In genomic region chr1:112833806-112834205, GRCh38 we compare ENCODE assay signal across 20 cellular contexts.
DNase-seq lines count a peak whose midpoint lies in the region; ATAC-seq and TF ChIP-seq lines count a peak whose summit lies in the region.
"Had no signal": no experiment of that assay in that cellular context is flagged by ENCODE, and none has a peak within 500 bp of the region (broad histone marks: within the 10 kb centered on the region; RNA-seq: fewer than 3 reads in every experiment).

No MANE protein-coding gene starts in this region.

- no peak overlapping the region for H3K27ac Mint-ChIP-seq in activated T-helper 1 cell treated with anti-CD3 and anti-CD28 coated beads, Interleukin-12 subunit alpha, Interleukin-12 subunit beta, Interleukin-2, Interleukin-4 antibody, amounts not matched to agents 30 ng/mL and 10 ng/mL and 1 ng/mL, durations not matched to agents 14 hours and 24 hours and 36 hours
- no peak overlapping the region for H3K27ac Mint-ChIP-seq in CD8-positive, alpha-beta memory T cell
- H3K27ac Mint-ChIP-seq: T-cell had no signal

- no peak for TF ChIP-seq CTCF in choroid plexus epithelial cell (conservative IDR thresholded peaks at IDR 0.05; ENCODE audit: low read depth, low read length)

- no peaks in the 10 kb centered on the region for H3K27me3 ChIP-seq in CD8-positive, alpha-beta memory T cell (ENCODE audit: insufficient read depth, low read length, poor library complexity, severe bottlenecking)
- H3K27me3 ChIP-seq: MG63 had no signal

- no peaks in the 10 kb centered on the region for H3K36me3 ChIP-seq in CD8-positive, alpha-beta memory T cell (ENCODE audit: insufficient read depth, low read length)
- H3K36me3 ChIP-seq: MG63 had no signal

- no peak overlapping the region for H3K4me3 Mint-ChIP-seq in activated T-helper 1 cell treated with anti-CD3 and anti-CD28 coated beads, Interleukin-12 subunit alpha, Interleukin-12 subunit beta, Interleukin-2, Interleukin-4 antibody, amounts not matched to agents 30 ng/mL and 10 ng/mL and 1 ng/mL, durations not matched to agents 14 hours and 24 hours and 36 hours
- no peak overlapping the region for H3K4me3 Mint-ChIP-seq in CD8-positive, alpha-beta memory T cell
- H3K4me3 Mint-ChIP-seq: T-cell had no signal

- DNase-seq in NCI-H2107 treated with DMSO at 0.1 percent for 48 hours (lab: John Stamatoyannopoulos, UW; ENCODE audit: unreplicated experiment) (peak; percentile 75), NCI-H2107 (lab: John Stamatoyannopoulos, UW) (no peak), RPMI8226 (peak; percentile 39), choroid plexus epithelial cell (ENCODE audit: low read depth) (peak; percentile 23)
- no peak for DNase-seq in activated T-helper 1 cell treated with anti-CD3 and anti-CD28 coated beads, Interleukin-12 subunit alpha, Interleukin-12 subunit beta, Interleukin-2, Interleukin-4 antibody, amounts not matched to agents 30 ng/mL and 10 ng/mL and 1 ng/mL, durations not matched to agents 14 hours and 24 hours and 36 hours (ENCODE audit: low spot score)
- no peak for DNase-seq in CD8-positive, alpha-beta memory T cell
- DNase-seq: ACHN, DMS153, HCEC 1CT, Kasumi-1, MG63, NCI-H2029, NCI-H2171 treated with DMSO at 0.1 percent for 48 hours, NCI-H345, NCI-H524, NCI-H748 treated with DMSO at 0.1 percent for 48 hours, T-cell had no signal

- no peaks in the 10 kb centered on the region for H3K9me3 ChIP-seq in CD8-positive, alpha-beta memory T cell (ENCODE audit: low read length)
- H3K9me3 ChIP-seq: MG63 had no signal

- H3K27me3 Mint-ChIP-seq in activated T-helper 1 cell treated with anti-CD3 and anti-CD28 coated beads, Interleukin-12 subunit alpha, Interleukin-12 subunit beta, Interleukin-2, Interleukin-4 antibody, amounts not matched to agents 30 ng/mL and 10 ng/mL and 1 ng/mL, durations not matched to agents 14 hours and 24 hours and 36 hours (ENCODE audit: insufficient read depth): peaks cover 13% of the 10 kb centered on the region
- peaks cover 4% of the 10 kb centered on the region in 2 donors for H3K27me3 Mint-ChIP-seq in CD8-positive, alpha-beta memory T cell

- POLR2A ChIA-PET in CD8-positive, alpha-beta memory T cell (lab: Charles Lee): no interaction called here

- no peaks in the 10 kb centered on the region for H3K9me3 Mint-ChIP-seq in activated T-helper 1 cell treated with anti-CD3 and anti-CD28 coated beads, Interleukin-12 subunit alpha, Interleukin-12 subunit beta, Interleukin-2, Interleukin-4 antibody, amounts not matched to agents 30 ng/mL and 10 ng/mL and 1 ng/mL, durations not matched to agents 14 hours and 24 hours and 36 hours
- no peaks in the 10 kb centered on the region for H3K9me3 Mint-ChIP-seq in CD8-positive, alpha-beta memory T cell
- H3K9me3 Mint-ChIP-seq: T-cell had no signal

- no peaks in the 10 kb centered on the region for H3K4me1 ChIP-seq in CD8-positive, alpha-beta memory T cell (ENCODE audit: insufficient read depth, low read length)

- H3K4me1 Mint-ChIP-seq in activated T-helper 1 cell treated with anti-CD3 and anti-CD28 coated beads, Interleukin-12 subunit alpha, Interleukin-12 subunit beta, Interleukin-2, Interleukin-4 antibody, amounts not matched to agents 30 ng/mL and 10 ng/mL and 1 ng/mL, durations not matched to agents 14 hours and 24 hours and 36 hours (ENCODE audit: low read depth): no peaks in the 10 kb centered on the region
- H3K4me1 Mint-ChIP-seq in CD8-positive, alpha-beta memory T cell: no peaks in the 10 kb centered on the region
- H3K4me1 Mint-ChIP-seq: T-cell had no signal

- CTCF ChIA-PET in CD8-positive, alpha-beta memory T cell (lab: Charles Lee): no interaction called here

- no peak overlapping the region for H3K4me3 ChIP-seq in choroid plexus epithelial cell (ENCODE audit: low read depth, low read length)
- no peak overlapping the region for H3K4me3 ChIP-seq in CD8-positive, alpha-beta memory T cell (ENCODE audit: low read length)
- H3K4me3 ChIP-seq: MG63 had no signal

- ATAC-seq in GM21529 (IDR thresholded peaks at IDR 0.05; ENCODE audit: unreplicated experiment) (no peak), HG03520 (IDR thresholded peaks at IDR 0.05; ENCODE audit: unreplicated experiment) (no peak)
- ATAC-seq: T-cell had no signal

- intact Hi-C loops in activated T-helper 1 cell treated with anti-CD3 and anti-CD28 coated beads, Interleukin-12 subunit alpha, Interleukin-12 subunit beta, Interleukin-2, Interleukin-4 antibody, amounts not matched to agents 30 ng/mL and 10 ng/mL and 1 ng/mL, durations not matched to agents 14 hours and 24 hours and 36 hours (cut with micrococcal nuclease): no loop called here

- H3K27ac ChIP-seq in CD8-positive, alpha-beta memory T cell (ENCODE audit: low read depth, low read length): no peak overlapping the region
- H3K27ac ChIP-seq: 22Rv1 had no signal

- H3K36me3 Mint-ChIP-seq in activated T-helper 1 cell treated with anti-CD3 and anti-CD28 coated beads, Interleukin-12 subunit alpha, Interleukin-12 subunit beta, Interleukin-2, Interleukin-4 antibody, amounts not matched to agents 30 ng/mL and 10 ng/mL and 1 ng/mL, durations not matched to agents 14 hours and 24 hours and 36 hours (ENCODE audit: low read depth): no peaks in the 10 kb centered on the region
- no peaks in the 10 kb centered on the region for H3K36me3 Mint-ChIP-seq in CD8-positive, alpha-beta memory T cell
- H3K36me3 Mint-ChIP-seq: T-cell had no signal

Comparison
In these comparisons a context has a peak if more than half of its experiments do, and no peak if none do; other contexts are left out.
1. DNase-seq: peak in NCI-H2107 treated with DMSO at 0.1 percent for 48 hours (single experiment), RPMI8226 (single experiment) and choroid plexus epithelial cell (single experiment); none in NCI-H2107 (single experiment), activated T-helper 1 cell treated with anti-CD3 and anti-CD28 coated beads, Interleukin-12 subunit alpha, Interleukin-12 subunit beta, Interleukin-2, Interleukin-4 antibody, amounts not matched to agents 30 ng/mL and 10 ng/mL and 1 ng/mL, durations not matched to agents 14 hours and 24 hours and 36 hours (single experiment) and CD8-positive, alpha-beta memory T cell (0 of 5).